ENCODE assay signal across 8 cellular contexts in the genomic region with DNA sequence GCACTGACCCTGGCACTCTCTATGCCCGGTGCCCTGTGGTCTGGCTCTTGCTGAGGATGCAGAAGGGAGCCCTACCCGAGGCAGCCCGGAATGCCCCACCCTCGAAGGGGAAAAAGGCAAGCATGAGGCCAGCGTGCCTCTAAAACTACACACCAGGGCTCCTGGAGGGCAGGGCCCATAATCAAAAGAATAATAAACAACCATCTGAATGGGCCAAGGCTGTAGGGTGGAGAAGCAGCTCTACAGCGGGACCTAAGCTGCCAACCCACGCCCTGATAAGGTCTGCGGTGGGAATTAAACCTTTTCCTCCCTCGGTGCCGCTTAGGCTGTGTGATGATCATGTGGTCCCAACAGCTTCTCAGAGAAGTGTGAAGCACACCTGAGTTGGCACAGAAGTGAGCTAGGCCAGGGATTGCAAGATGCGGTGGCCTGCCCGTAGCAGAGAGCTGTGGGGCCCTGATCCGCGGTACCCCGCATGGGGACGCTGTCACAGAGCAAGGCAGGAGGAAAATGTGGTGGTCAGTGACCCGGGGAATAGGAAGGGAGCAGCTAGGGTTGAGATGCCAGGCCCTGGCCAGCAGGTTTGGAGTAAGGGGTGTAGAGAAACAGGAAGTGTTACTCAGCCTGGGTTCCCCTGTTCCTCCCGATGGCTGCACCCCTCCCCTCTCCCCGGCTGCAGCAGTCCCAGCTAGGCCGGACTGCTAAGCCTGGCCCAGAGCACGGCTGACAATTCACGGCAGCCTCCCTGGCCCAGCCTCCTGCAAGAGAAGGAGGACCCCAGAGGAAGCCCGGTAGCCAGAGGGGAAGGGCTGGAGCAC. TPM values are rescaled to one million over a fixed set of nuclear protein-coding genes. Genes with fewer than 3 reads are reported as not detected.
A peak's percentile ranks its signal among the peaks of the same experiment; 100 is the strongest.
DNase-seq lines count a peak whose midpoint lies in the region; ATAC-seq lines count a peak whose summit lies in the region.

No MANE protein-coding gene starts in this region.

- peaks cover 1% of the 10 kb centered on the region for H3K36me3 Mint-ChIP-seq in activated naive CD8-positive, alpha-beta T cell treated with anti-CD3 and anti-CD28 coated beads, Interleukin-2, amount 50 U/mL, for 24 hours (ENCODE audit: low read depth)

- ATAC-seq in HG02759 (IDR thresholded peaks at IDR 0.05; ENCODE audit: unreplicated experiment) = peak; percentile 11
- ATAC-seq in activated naive CD8-positive, alpha-beta T cell treated with anti-CD3 and anti-CD28 coated beads, Interleukin-2, amount 50 U/mL, for 24 hours = no peak

- H3K36me3 ChIP-seq in mucosa of rectum (ENCODE audit: control insufficient read depth in 2 of 2, insufficient read depth in 2 of 2, low read length in 2 of 2) = peaks cover 10 to 11% of the 10 kb centered on the region in 2 donors

- DNase-seq in Daoy (ENCODE audit: low read depth) = peak; percentile 79
- no peak for DNase-seq in activated naive CD8-positive, alpha-beta T cell treated with anti-CD3 and anti-CD28 coated beads, Interleukin-2, amount 50 U/mL, for 24 hours
- no peak for DNase-seq in GOT3 (lab: John Stamatoyannopoulos, UW)
- no peak for DNase-seq in NCI-H1694 treated with DMSO at 0.1 percent for 48 hours (lab: John Stamatoyannopoulos, UW)
- DNase-seq in OCI-M2 (lab: John Stamatoyannopoulos, UW; ENCODE audit: unreplicated experiment) = no peak
- no peak for DNase-seq in NCI-H2081 treated with DMSO at 0.1 percent for 48 hours (lab: John Stamatoyannopoulos, UW)

- no peaks in the 10 kb centered on the region for H3K9me3 Mint-ChIP-seq in activated naive CD8-positive, alpha-beta T cell treated with anti-CD3 and anti-CD28 coated beads, Interleukin-2, amount 50 U/mL, for 24 hours

- H3K27ac ChIP-seq in mucosa of rectum (ENCODE audit: low read depth in 2 of 2, low read length in 2 of 2) = peak overlapping the region; percentile 86 to 89

- H3K4me1 ChIP-seq in mucosa of rectum (ENCODE audit: control insufficient read depth in 2 of 2, insufficient read depth in 2 of 2, low read length in 2 of 2) = peaks cover 39 to 54% of the 10 kb centered on the region in 2 donors

- no peaks in the 10 kb centered on the region for H3K9me3 ChIP-seq in mucosa of rectum (ENCODE audit: control insufficient read depth in 2 of 2, low read length in 2 of 2)

- no peaks in the 10 kb centered on the region for H3K27me3 Mint-ChIP-seq in activated naive CD8-positive, alpha-beta T cell treated with anti-CD3 and anti-CD28 coated beads, Interleukin-2, amount 50 U/mL, for 24 hours

- H3K27me3 ChIP-seq in mucosa of rectum (ENCODE audit: control insufficient read depth in 2 of 2, insufficient read depth in 2 of 2, low read length in 2 of 2) = no peaks in the 10 kb centered on the region

- peaks cover 48% of the 10 kb centered on the region for H3K4me1 Mint-ChIP-seq in activated naive CD8-positive, alpha-beta T cell treated with anti-CD3 and anti-CD28 coated beads, Interleukin-2, amount 50 U/mL, for 24 hours

- peak overlapping the region; percentile 91 for H3K27ac Mint-ChIP-seq in activated naive CD8-positive, alpha-beta T cell treated with anti-CD3 and anti-CD28 coated beads, Interleukin-2, amount 50 U/mL, for 24 hours

- H3K4me3 Mint-ChIP-seq in activated naive CD8-positive, alpha-beta T cell treated with anti-CD3 and anti-CD28 coated beads, Interleukin-2, amount 50 U/mL, for 24 hours = peak overlapping the region; percentile 37

- peak overlapping the region in 1 of 2 donors; percentile 44 for H3K9ac ChIP-seq in mucosa of rectum (ENCODE audit: low read depth in 1 of 2, low read length in 2 of 2)

- H3K4me3 ChIP-seq in mucosa of rectum (ENCODE audit: low read length in 2 of 2) = peak overlapping the region in 1 of 2 donors; percentile 22

RNA-seq across cellular contexts. Expression of a gene that starts 1.1 kb away (rescaled TPM):
- total RNA-seq in Daoy (2014; rRNA removed; shearing (Covaris generic)) = 0.40 TPM in 1 of 2 replicates, not detected in the other

RNA-seq across cellular contexts. Expression of a gene that starts 4.8 kb away (rescaled TPM):
- 9.9 and 30.6 TPM in 2 replicates for total RNA-seq in Daoy (2014; rRNA removed; shearing (Covaris generic))

RNA-seq across cellular contexts. Expression of a gene that starts 13.6 kb away (rescaled TPM):
- 17.1 and 20.6 TPM in 2 replicates for total RNA-seq in Daoy (2014; rRNA removed; shearing (Covaris generic))

RNA-seq across cellular contexts. Expression of a gene that starts 38.2 kb away (rescaled TPM):
- total RNA-seq in Daoy (2014; rRNA removed; shearing (Covaris generic)) = 25.2 and 25.4 TPM in 2 replicates

RNA-seq across cellular contexts. Expression of a gene that starts 38.6 kb away (rescaled TPM):
- 30.2 and 34.9 TPM in 2 replicates for total RNA-seq in Daoy (2014; rRNA removed; shearing (Covaris generic))
